Comparison of ENCODE assay signal across 29 cellular contexts in genomic region chr3:125207507-125207906, GRCh38. TPM values are rescaled to one million over a fixed set of nuclear protein-coding genes. Genes with fewer than 3 reads are reported as not detected.
DNase-seq lines count a peak whose midpoint lies in the region; ATAC-seq, FAIRE-seq and TF ChIP-seq lines count a peak whose summit lies in the region.
"Had no signal": no experiment of that assay in that cellular context is flagged by ENCODE, and none has a peak within 500 bp of the region (broad histone marks: within the 10 kb centered on the region; RNA-seq: fewer than 3 reads in every experiment).

No MANE protein-coding gene starts in this region.

- peak overlapping the region; percentile 17 to 47; a peak in 3 of 6 replicates for H3K27ac ChIP-seq in A549
- peak overlapping the region; percentile 11 for H3K27ac ChIP-seq in duodenal mucosa (ENCODE audit: low read depth, low read length)
- H3K27ac ChIP-seq: BLaER1, cardiac muscle cell, SJCRH30, thoracic aorta had no signal

- FAIRE-seq in A549 (lab: Jason Lieb, UNC) = no peak
- FAIRE-seq: endothelial cell of umbilical vein, TTC549 had no signal

- H3K9ac ChIP-seq in duodenal mucosa (ENCODE audit: low read depth in 1 of 2, low read length in 2 of 2) = no peak overlapping the region
- H3K9ac ChIP-seq: BLaER1 had no signal

- intact Hi-C loops in mucosa of descending colon (cut with DNase I, micrococcal nuclease) = no loop called here

- H3K9me3 ChIP-seq in A549 (no peaks in the 10 kb centered on the region), duodenal mucosa (ENCODE audit: control insufficient read depth in 1 of 2, low read length in 2 of 2) (no peaks in the 10 kb centered on the region), mucosa of descending colon (no peaks in the 10 kb centered on the region)
- H3K9me3 ChIP-seq: BLaER1, SJCRH30, thoracic aorta had no signal

- 85% methylated on average over 7 of the region's 7 CpGs for WGBS in A549 (ENCODE audit: missing lambda C conversion rate)

- no peak for TF ChIP-seq POLR2A in A549 (IDR thresholded peaks at IDR 0.05; ENCODE audit: low read length)

- H3K9me3 Mint-ChIP-seq in progenitor cell of endocrine pancreas (ENCODE audit: low read depth) = peaks cover 3% of the 10 kb centered on the region
- H3K9me3 Mint-ChIP-seq: activated naive CD4-positive, alpha-beta T cell treated with anti-CD3 and anti-CD28 coated beads, Interleukin-2, amount 10 ng/mL, durations not matched to agents 7 days and 5 days; activated T-helper 1 cell treated with anti-CD3 and anti-CD28 coated beads, Interleukin-12 subunit alpha, Interleukin-12 subunit beta, Interleukin-2, Interleukin-4 antibody, amounts not matched to agents 30 ng/mL and 10 ng/mL and 1 ng/mL, durations not matched to agents 14 hours and 24 hours and 36 hours; IgD-negative memory B cell had no signal

- POLR2A ChIA-PET in A549 (lab: Yijun Ruan, JAX) = no interaction called here

- H3K4me1 ChIP-seq in A549 = peaks cover 7% of the 10 kb centered on the region
- H3K4me1 ChIP-seq in duodenal mucosa (ENCODE audit: control insufficient read depth in 1 of 2, insufficient read depth in 2 of 2, low read length in 2 of 2) = peaks cover 13 to 16% of the 10 kb centered on the region in 2 donors
- H3K4me1 ChIP-seq in mucosa of descending colon (ENCODE audit: low read depth) = peaks cover under 1% of the 10 kb centered on the region
- H3K4me1 ChIP-seq: BLaER1 had no signal

- H3K27ac Mint-ChIP-seq in progenitor cell of endocrine pancreas = no peak overlapping the region
- H3K27ac Mint-ChIP-seq: activated naive CD4-positive, alpha-beta T cell treated with anti-CD3 and anti-CD28 coated beads, Interleukin-2, amount 10 ng/mL, durations not matched to agents 7 days and 5 days; activated T-helper 1 cell treated with anti-CD3 and anti-CD28 coated beads, Interleukin-12 subunit alpha, Interleukin-12 subunit beta, Interleukin-2, Interleukin-4 antibody, amounts not matched to agents 30 ng/mL and 10 ng/mL and 1 ng/mL, durations not matched to agents 14 hours and 24 hours and 36 hours had no signal

- peaks cover 8% of the 10 kb centered on the region for H3K27me3 Mint-ChIP-seq in progenitor cell of endocrine pancreas

- no peaks in the 10 kb centered on the region for H3K36me3 ChIP-seq in duodenal mucosa (ENCODE audit: control insufficient read depth in 1 of 2, insufficient read depth in 2 of 2, low read length in 2 of 2)
- no peaks in the 10 kb centered on the region for H3K36me3 ChIP-seq in mucosa of descending colon (ENCODE audit: low read depth)
- H3K36me3 ChIP-seq: BLaER1, cardiac muscle cell, SJCRH30, thoracic aorta had no signal

- no peak for TF ChIP-seq EP300 in A549 (IDR thresholded peaks at IDR 0.05)

- peaks cover 11% of the 10 kb centered on the region for H3K4me1 Mint-ChIP-seq in progenitor cell of endocrine pancreas (ENCODE audit: low read depth)
- H3K4me1 Mint-ChIP-seq: IgD-negative memory B cell had no signal

- TF ChIP-seq CTCF in A549 (IDR thresholded peaks at IDR 0.05) (no peak), mucosa of descending colon (IDR thresholded peaks at IDR 0.05) (no peak), progenitor cell of endocrine pancreas (IDR thresholded peaks at IDR 0.05; ENCODE audit: unreplicated experiment) (no peak)

- DNase-seq in A549 (ENCODE audit: low read depth in 1 of 2, low spot score in 1 of 2) (no peak), NCI-H446 treated with DMSO at 0.1 percent for 48 hours (lab: John Stamatoyannopoulos, UW) (peak; percentile 69), mucosa of descending colon (peak in 1 of 3 donors; percentile 30), progenitor cell of endocrine pancreas (ENCODE audit: low spot score, unreplicated experiment) (no peak), germinal center (ENCODE audit: low spot score) (no peak)
- DNase-seq: ACHN; activated CD4-positive, alpha-beta T cell treated with anti-CD3 and anti-CD28 coated beads for 48 hours; activated naive CD4-positive, alpha-beta T cell treated with anti-CD3 and anti-CD28 coated beads, Interleukin-2, amount 10 ng/mL, durations not matched to agents 7 days and 5 days; amygdala; Calu3; dermis blood vessel endothelial cell; glutamatergic neuron; kidney glomerular epithelial cell; NCI-H2081 treated with DMSO at 0.1 percent for 48 hours; SJCRH30; stimulated activated CD4-positive, alpha-beta T cell treated with anti-CD3 and anti-CD28 coated beads, Interleukin-2, amount 100 ng/mL, for 48 hours; stimulated activated naive CD4-positive, alpha-beta T cell; T-helper 1 cell had no signal

- ATAC-seq in A549 (no peak), mucosa of descending colon (peak; percentile 71), HG02840 (IDR thresholded peaks at IDR 0.05; ENCODE audit: low FRiP score, unreplicated experiment) (no peak), GM18873 (IDR thresholded peaks at IDR 0.05; ENCODE audit: low FRiP score, unreplicated experiment) (no peak)
- ATAC-seq: HCT116 had no signal

- no peak for TF ChIP-seq RAD21 in A549 (conservative IDR thresholded peaks at IDR 0.05 in 1 of 2, IDR thresholded peaks at IDR 0.05 in 1 of 2)

- H3K4me3 ChIP-seq in A549 (no peak overlapping the region), duodenal mucosa (ENCODE audit: low read depth in 1 of 2, low read length in 2 of 2) (peak overlapping the region; percentile 19), mucosa of descending colon (no peak overlapping the region)
- H3K4me3 ChIP-seq: BLaER1, cardiac muscle cell, SJCRH30, thoracic aorta had no signal

- H3K4me3 Mint-ChIP-seq in progenitor cell of endocrine pancreas (ENCODE audit: low read depth) = no peak overlapping the region
- H3K4me3 Mint-ChIP-seq: activated naive CD4-positive, alpha-beta T cell treated with anti-CD3 and anti-CD28 coated beads, Interleukin-2, amount 10 ng/mL, durations not matched to agents 7 days and 5 days; activated T-helper 1 cell treated with anti-CD3 and anti-CD28 coated beads, Interleukin-12 subunit alpha, Interleukin-12 subunit beta, Interleukin-2, Interleukin-4 antibody, amounts not matched to agents 30 ng/mL and 10 ng/mL and 1 ng/mL, durations not matched to agents 14 hours and 24 hours and 36 hours; IgD-negative memory B cell had no signal

- CTCF ChIA-PET in A549 (lab: Yijun Ruan, JAX) = no interaction called here

- no peaks in the 10 kb centered on the region for H3K27me3 ChIP-seq in duodenal mucosa (ENCODE audit: control insufficient read depth in 1 of 2, insufficient read depth in 2 of 2, low read length in 2 of 2)
- H3K27me3 ChIP-seq: SJCRH30 had no signal

- H3K36me3 Mint-ChIP-seq in progenitor cell of endocrine pancreas (ENCODE audit: insufficient read depth) = peaks cover 4% of the 10 kb centered on the region
- H3K36me3 Mint-ChIP-seq: activated naive CD4-positive, alpha-beta T cell treated with anti-CD3 and anti-CD28 coated beads, Interleukin-2, amount 10 ng/mL, durations not matched to agents 7 days and 5 days; IgD-negative memory B cell had no signal

- H3K4me2 ChIP-seq in A549 = no peak overlapping the region
- H3K4me2 ChIP-seq: BLaER1 had no signal

TF ChIP-seq in A549, 52 proteins besides CTCF, POLR2A, EP300 and RAD21:
- TF ChIP-seq FOXS1 (CRISPR knock-in tag; IDR thresholded peaks at IDR 0.05) = no peak
- TF ChIP-seq TFCP2L1 (CRISPR knock-in tag; IDR thresholded peaks at IDR 0.05) = no peak
- no peak for TF ChIP-seq EHMT2 (IDR thresholded peaks at IDR 0.05; ENCODE audit: low read depth)
- no peak for TF ChIP-seq FOSB (CRISPR knock-in tag; IDR thresholded peaks at IDR 0.05)
- no peak for TF ChIP-seq RNF2 (IDR thresholded peaks at IDR 0.05; ENCODE audit: borderline replicate concordance, low read depth)
- TF ChIP-seq HOXA7 (CRISPR knock-in tag; IDR thresholded peaks at IDR 0.05) = no peak
- TF ChIP-seq KDM1A (IDR thresholded peaks at IDR 0.05; ENCODE audit: low read depth) = no peak
- TF ChIP-seq HOXB5 (CRISPR knock-in tag; IDR thresholded peaks at IDR 0.05) = no peak
- TF ChIP-seq SMC3 (IDR thresholded peaks at IDR 0.05) = no peak
- no peak for TF ChIP-seq TP53 (CRISPR knock-in tag; IDR thresholded peaks at IDR 0.05)
- no peak for TF ChIP-seq RARB (CRISPR knock-in tag; IDR thresholded peaks at IDR 0.05)
- TF ChIP-seq KDM5A (IDR thresholded peaks at IDR 0.05) = no peak
- no peak for TF ChIP-seq JUNB (IDR thresholded peaks at IDR 0.05)
- TF ChIP-seq PBX3 (IDR thresholded peaks at IDR 0.05) = no peak
- TF ChIP-seq CHD2 (IDR thresholded peaks at IDR 0.05; ENCODE audit: low read length, partially characterized antibody) = no peak
- TF ChIP-seq FOSL2 (IDR thresholded peaks at IDR 0.05) = no peak
- no peak for TF ChIP-seq FOSL2 (CRISPR knock-in tag; IDR thresholded peaks at IDR 0.05)
- TF ChIP-seq USF2 (IDR thresholded peaks at IDR 0.05) = no peak
- TF ChIP-seq SREBF2 (IDR thresholded peaks at IDR 0.05) = no peak
- TF ChIP-seq ZNF302 (CRISPR knock-in tag; IDR thresholded peaks at IDR 0.05) = no peak
- TF ChIP-seq HEYL (CRISPR knock-in tag; IDR thresholded peaks at IDR 0.05) = no peak

RNA-seq across cellular contexts. Expression of gene SLC12A8, which starts 5.0 kb away (rescaled TPM):
- polyA plus RNA-seq in A549 (2011; rRNA removed) (0.93 and 1.1 TPM in 2 replicates), A549 (2017; fragmentation: RNase III; extraction: RNeasy Plus Mini Kit Qiagen cat#74134 plus additional on column Dnase treatment) (3.4 to 5.0 TPM (median 4.2 TPM) in 3 replicates)
- polyA plus RNA-seq in A549 (2012; cell fraction: cytosol; rRNA removed) = 0.93 and 1.2 TPM in 2 replicates
- 1.2 and 1.3 TPM in 2 replicates for polyA plus RNA-seq in A549 (2012; cell fraction: nucleus; rRNA removed)
- 1.5 and 1.7 TPM in 2 replicates for polyA minus RNA-seq in A549 (2011; rRNA and poly(A)+ RNA removed)
- total RNA-seq in mucosa of descending colon (10 to 100 TPM in 2 of 3 donors, 1 to 10 TPM in 1; 8.0 to 19.3 (median 13.6) TPM), progenitor cell of endocrine pancreas (9.2 and 10.7 TPM in 2 replicates)
- polyA plus RNA-seq: IgD-negative memory B cell had no signal

Comparison
In these comparisons a context has a peak if more than half of its experiments do, and no peak if none do; other contexts are left out.
1. H3K4me3 ChIP-seq: peak in duodenal mucosa (2 of 2); none in A549 (single experiment) and mucosa of descending colon (single experiment).